ENCODE assay signal across 18 cellular contexts in the genomic region with DNA sequence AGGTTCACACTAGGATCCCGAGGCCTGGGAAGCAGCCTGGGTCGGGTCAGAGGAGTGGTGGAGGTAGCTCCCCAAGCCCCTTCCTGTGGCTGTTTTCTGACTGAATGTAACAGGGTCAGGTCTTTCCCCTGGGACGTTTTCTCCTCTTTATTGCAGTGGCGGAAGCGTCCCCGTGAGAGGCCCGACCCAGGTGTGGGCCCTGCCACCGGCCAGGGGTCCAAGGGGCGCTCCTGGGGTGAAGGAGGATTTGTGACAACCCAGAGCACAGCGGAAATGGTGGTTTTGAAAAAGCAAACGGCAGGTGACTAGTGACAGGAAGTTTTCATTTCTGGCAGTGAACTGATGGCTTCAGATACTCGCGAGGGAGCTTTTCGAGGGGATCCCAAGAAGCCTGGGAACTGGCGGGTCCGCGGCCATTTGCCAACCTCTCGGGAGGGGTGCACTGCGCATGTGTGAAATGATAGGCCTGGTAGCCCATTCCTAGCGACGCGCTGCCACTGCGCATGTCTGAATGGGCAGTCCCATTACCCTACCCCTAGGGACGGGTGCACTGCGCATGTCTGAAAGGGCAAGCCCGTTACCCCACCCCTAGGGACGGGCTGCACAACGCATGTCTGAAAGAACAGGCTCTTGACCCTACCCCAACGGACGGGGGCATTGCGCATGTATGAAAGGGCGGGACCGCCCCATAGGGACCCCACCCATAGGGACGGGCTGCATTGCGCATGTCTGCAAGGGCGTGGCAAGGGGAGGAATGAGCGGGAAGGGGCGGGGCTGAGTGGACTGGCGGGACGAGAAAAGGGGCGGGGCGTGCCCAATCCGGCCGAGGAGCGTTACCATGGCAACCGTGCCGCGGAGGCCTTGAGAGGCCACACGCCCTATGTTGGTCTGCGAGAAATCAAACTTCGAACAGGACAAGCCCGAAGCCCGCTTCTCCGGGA.
DNase-seq lines count a peak whose midpoint lies in the region; ATAC-seq lines count a peak whose summit lies in the region.
"Had no signal": no experiment of that assay in that cellular context is flagged by ENCODE, and none has a peak within 500 bp of the region (broad histone marks: within the 10 kb centered on the region; RNA-seq: fewer than 3 reads in every experiment).

No MANE protein-coding gene starts in this region.

- peaks cover 23% of the 10 kb centered on the region for H3K9me3 Mint-ChIP-seq in activated T-helper 1 cell treated with anti-CD3 and anti-CD28 coated beads, Interleukin-12 subunit alpha, Interleukin-12 subunit beta, Interleukin-2, Interleukin-4 antibody, amounts not matched to agents 30 ng/mL and 10 ng/mL and 1 ng/mL, durations not matched to agents 14 hours and 24 hours and 36 hours

- no peak overlapping the region for H3K4me3 Mint-ChIP-seq in activated T-helper 1 cell treated with anti-CD3 and anti-CD28 coated beads, Interleukin-12 subunit alpha, Interleukin-12 subunit beta, Interleukin-2, Interleukin-4 antibody, amounts not matched to agents 30 ng/mL and 10 ng/mL and 1 ng/mL, durations not matched to agents 14 hours and 24 hours and 36 hours
- H3K4me3 Mint-ChIP-seq: activated CD4-positive, alpha-beta T cell treated with anti-CD3 and anti-CD28 coated beads, Interleukin-2, amount 10 ng/mL, durations not matched to agents 7 days and 5 days; activated naive CD4-positive, alpha-beta T cell treated with anti-CD3 and anti-CD28 coated beads, Interleukin-2, amount 10 ng/mL, durations not matched to agents 7 days and 5 days had no signal

- H3K36me3 Mint-ChIP-seq in activated T-helper 1 cell treated with anti-CD3 and anti-CD28 coated beads, Interleukin-12 subunit alpha, Interleukin-12 subunit beta, Interleukin-2, Interleukin-4 antibody, amounts not matched to agents 30 ng/mL and 10 ng/mL and 1 ng/mL, durations not matched to agents 14 hours and 24 hours and 36 hours (ENCODE audit: low read depth) = no peaks in the 10 kb centered on the region
- H3K36me3 Mint-ChIP-seq: activated naive CD4-positive, alpha-beta T cell treated with anti-CD3 and anti-CD28 coated beads, Interleukin-2, amount 10 ng/mL, durations not matched to agents 7 days and 5 days; IgD-negative memory B cell had no signal

- DNase-seq in Daoy (ENCODE audit: low read depth) (peak; percentile 88), NCI-H1436 (lab: John Stamatoyannopoulos, UW) (peak; percentile 95), SHP77 (lab: John Stamatoyannopoulos, UW) (peak; percentile 97 to 98), midbrain (lab: John Stamatoyannopoulos, UW) (peak; percentile 0)
- no peak for DNase-seq in activated T-helper 1 cell treated with anti-CD3 and anti-CD28 coated beads, Interleukin-12 subunit alpha, Interleukin-12 subunit beta, Interleukin-2, Interleukin-4 antibody, amounts not matched to agents 30 ng/mL and 10 ng/mL and 1 ng/mL, durations not matched to agents 14 hours and 24 hours and 36 hours (ENCODE audit: low spot score)
- DNase-seq: activated CD4-positive, alpha-beta T cell treated with anti-CD3 and anti-CD28 coated beads, Interleukin-2, amount 10 ng/mL, durations not matched to agents 7 days and 5 days; activated naive CD4-positive, alpha-beta T cell treated with anti-CD3 and anti-CD28 coated beads, Interleukin-2, amount 10 ng/mL, durations not matched to agents 7 days and 5 days; activated T-cell treated with anti-CD3 and anti-CD28 coated beads for 4 hours; colonic mucosa; foreskin keratinocyte; GDM1; stimulated activated CD4-positive, alpha-beta T cell treated with anti-CD3 and anti-CD28 coated beads, Interleukin-4, amount 100 ng/mL, for 4 hours; stimulated activated CD8-positive, alpha-beta memory T cell treated with anti-CD3 and anti-CD28 coated beads, Interleukin-4, amount 100 ng/mL, for 48 hours; T1000 had no signal

- H3K27me3 Mint-ChIP-seq in activated T-helper 1 cell treated with anti-CD3 and anti-CD28 coated beads, Interleukin-12 subunit alpha, Interleukin-12 subunit beta, Interleukin-2, Interleukin-4 antibody, amounts not matched to agents 30 ng/mL and 10 ng/mL and 1 ng/mL, durations not matched to agents 14 hours and 24 hours and 36 hours (ENCODE audit: insufficient read depth) = no peaks in the 10 kb centered on the region
- H3K27me3 Mint-ChIP-seq: activated CD4-positive, alpha-beta T cell treated with anti-CD3 and anti-CD28 coated beads, Interleukin-2, amount 10 ng/mL, durations not matched to agents 7 days and 5 days; activated naive CD4-positive, alpha-beta T cell treated with anti-CD3 and anti-CD28 coated beads, Interleukin-2, amount 10 ng/mL, durations not matched to agents 7 days and 5 days; IgD-negative memory B cell had no signal

- H3K27ac Mint-ChIP-seq in activated T-helper 1 cell treated with anti-CD3 and anti-CD28 coated beads, Interleukin-12 subunit alpha, Interleukin-12 subunit beta, Interleukin-2, Interleukin-4 antibody, amounts not matched to agents 30 ng/mL and 10 ng/mL and 1 ng/mL, durations not matched to agents 14 hours and 24 hours and 36 hours = no peak overlapping the region
- H3K27ac Mint-ChIP-seq: activated CD4-positive, alpha-beta T cell treated with anti-CD3 and anti-CD28 coated beads, Interleukin-2, amount 10 ng/mL, durations not matched to agents 7 days and 5 days; activated naive CD4-positive, alpha-beta T cell treated with anti-CD3 and anti-CD28 coated beads, Interleukin-2, amount 10 ng/mL, durations not matched to agents 7 days and 5 days; IgD-negative memory B cell had no signal

- H3K4me1 Mint-ChIP-seq in activated T-helper 1 cell treated with anti-CD3 and anti-CD28 coated beads, Interleukin-12 subunit alpha, Interleukin-12 subunit beta, Interleukin-2, Interleukin-4 antibody, amounts not matched to agents 30 ng/mL and 10 ng/mL and 1 ng/mL, durations not matched to agents 14 hours and 24 hours and 36 hours (ENCODE audit: low read depth) = no peaks in the 10 kb centered on the region
- H3K4me1 Mint-ChIP-seq: activated CD4-positive, alpha-beta T cell treated with anti-CD3 and anti-CD28 coated beads, Interleukin-2, amount 10 ng/mL, durations not matched to agents 7 days and 5 days; activated naive CD4-positive, alpha-beta T cell treated with anti-CD3 and anti-CD28 coated beads, Interleukin-2, amount 10 ng/mL, durations not matched to agents 7 days and 5 days; IgD-negative memory B cell had no signal

- intact Hi-C loops in activated T-helper 1 cell treated with anti-CD3 and anti-CD28 coated beads, Interleukin-12 subunit alpha, Interleukin-12 subunit beta, Interleukin-2, Interleukin-4 antibody, amounts not matched to agents 30 ng/mL and 10 ng/mL and 1 ng/mL, durations not matched to agents 14 hours and 24 hours and 36 hours (cut with micrococcal nuclease) = no loop called here

- ATAC-seq in HG03097 (IDR thresholded peaks at IDR 0.05; ENCODE audit: low FRiP score, unreplicated experiment) = no peak
- ATAC-seq in HG03521 (IDR thresholded peaks at IDR 0.05; ENCODE audit: unreplicated experiment) = no peak
- ATAC-seq: foreskin keratinocyte, left lung had no signal
